25 cellular contexts compared by ENCODE assay signal in genomic region chr10:128839134-128839533, GRCh38.
"Had no signal": no experiment of that assay in that cellular context is flagged by ENCODE, and none has a peak within 500 bp of the region (broad histone marks: within the 10 kb centered on the region; RNA-seq: fewer than 3 reads in every experiment).

No MANE protein-coding gene starts in this region.

- H3K4me2 ChIP-seq: smooth muscle cell had no signal

- DNase-seq: heart left ventricle; hypothalamus; immature natural killer cell; kidney; left colon; left lung; lower lobe of right lung; mammary epithelial cell; mesenchymal stem cell; naive thymus-derived CD8-positive, alpha-beta T cell; nucleus accumbens; psoas muscle; right lobe of liver; stimulated activated CD4-positive, alpha-beta T cell treated with anti-CD3 and anti-CD28 coated beads, Interleukin-1b, Interleukin-23, amount 100 ng/mL, for 48 hours; stimulated activated CD4-positive, alpha-beta T cell treated with anti-CD3 and anti-CD28 coated beads, Interleukin-2, amount 100 ng/mL, for 48 hours; stimulated activated CD4-positive, alpha-beta T cell treated with anti-CD3 and anti-CD28 coated beads, Interleukin-4, amount 100 ng/mL, for 4 hours; stimulated activated CD8-positive, alpha-beta memory T cell treated with anti-CD3 and anti-CD28 coated beads, Interleukin-4, amount 100 ng/mL, for 48 hours; stimulated activated naive CD8-positive, alpha-beta T cell treated with anti-CD3 and anti-CD28 coated beads, Interleukin-15, Interleukin-2, amounts not matched to agents 100 U/mL and 50 U/mL, for 24 hours; tibial artery; uterus had no signal

- H3K36me3 ChIP-seq: heart left ventricle, left lung, lower lobe of right lung, right atrium auricular region, right lobe of liver, suprapubic skin, thoracic aorta, tibial artery, uterus had no signal

- H3K4me3 ChIP-seq: heart left ventricle, left lung, lower lobe of right lung, psoas muscle, right atrium auricular region, right lobe of liver, smooth muscle cell, suprapubic skin, thoracic aorta, tibial artery, uterus had no signal

- H3K9me3 ChIP-seq: heart left ventricle, left lung, lower lobe of right lung, psoas muscle, right atrium auricular region, right lobe of liver, suprapubic skin, thoracic aorta, tibial artery, uterus had no signal

- ATAC-seq: heart left ventricle; left colon; left lung; lower lobe of right lung; naive thymus-derived CD8-positive, alpha-beta T cell; psoas muscle; right lobe of liver; stimulated activated naive CD8-positive, alpha-beta T cell treated with anti-CD3 and anti-CD28 coated beads, Interleukin-15, Interleukin-2, amounts not matched to agents 100 U/mL and 50 U/mL, for 24 hours had no signal

- H2AFZ ChIP-seq: parathyroid adenoma had no signal

- H3K27ac ChIP-seq: heart left ventricle, left lung, lower lobe of right lung, parathyroid adenoma, psoas muscle, right atrium auricular region, right lobe of liver, suprapubic skin, thoracic aorta, tibial artery, uterus had no signal

- H3K27me3 ChIP-seq: heart left ventricle, right atrium auricular region, right lobe of liver, suprapubic skin, tibial artery, uterus had no signal

- H3K9ac ChIP-seq: parathyroid adenoma had no signal

- H3K4me1 ChIP-seq: heart left ventricle, left lung, lower lobe of right lung, parathyroid adenoma, psoas muscle, right atrium auricular region, right lobe of liver, suprapubic skin, tibial artery, uterus had no signal
